ENCODE assay signal across 27 cellular contexts in genomic region chr5:9587135-9587534, GRCh38. TPM values are rescaled to one million over a fixed set of nuclear protein-coding genes. Genes with fewer than 3 reads are reported as not detected.
"Had no signal": no experiment of that assay in that cellular context is flagged by ENCODE, and none has a peak within 500 bp of the region (broad histone marks: within the 10 kb centered on the region; RNA-seq: fewer than 3 reads in every experiment).

No MANE protein-coding gene starts in this region.

- H3K4me3 ChIP-seq: SJSA1, SK-N-MC had no signal

- H3K4me1 ChIP-seq: SJSA1 had no signal

- H3K36me3 ChIP-seq: SJSA1 had no signal

- H3K9me3 ChIP-seq: SJSA1 had no signal

- H3K27me3 ChIP-seq: SJSA1 had no signal

- ATAC-seq: HepG2 had no signal

- DNase-seq: IMR-90, Karpas-422, KG1, MM.1S, MV-4-11, NCI-H1092, NCI-H1105 treated with DMSO at 0.1 percent for 48 hours, NCI-H1417 treated with DMSO at 0.1 percent for 48 hours, NCI-H146, NCI-H1694 treated with DMSO at 0.1 percent for 48 hours, NCI-H1930, NCI-H2081, NCI-H2107, NCI-H2227 treated with DMSO at 0.1 percent for 48 hours, NCI-H446, NCI-H510A, NCI-H524 treated with DMSO at 0.1 percent for 48 hours, NCI-H69, NCI-H774, Right ventricle myocardium superior, RPMI8226, SIG-M5 had no signal

- H3K27ac ChIP-seq: SJSA1, SK-N-MC had no signal

RNA-seq across cellular contexts. Expression of gene SEMA5A, which starts 41.3 kb away (rescaled TPM):
- total RNA-seq: HepG2, HT-29 had no signal

RNA-seq across cellular contexts. Expression of gene TAS2R1, which starts 43.0 kb away (rescaled TPM):
- total RNA-seq: HepG2, HT-29, IMR-90, M059J, Right ventricle myocardium superior, SJSA1 had no signal
